In genomic region chr13:97211357-97211756, GRCh38 we compare ENCODE assay signal across 16 cellular contexts. TPM values are rescaled to one million over a fixed set of nuclear protein-coding genes. Genes with fewer than 3 reads are reported as not detected.
DNase-seq lines count a peak whose midpoint lies in the region; ATAC-seq and TF ChIP-seq lines count a peak whose summit lies in the region.
"Had no signal": no experiment of that assay in that cellular context is flagged by ENCODE, and none has a peak within 500 bp of the region (broad histone marks: within the 10 kb centered on the region; RNA-seq: fewer than 3 reads in every experiment).

No MANE protein-coding gene starts in this region.

- peaks cover 4% of the 10 kb centered on the region for H3F3A ChIP-seq in SK-N-SH (replicated peaks; ENCODE audit: insufficient read depth)

- peaks cover 49% of the 10 kb centered on the region for H3K4me1 Mint-ChIP-seq in activated CD4-positive, alpha-beta T cell treated with anti-CD3 and anti-CD28 coated beads, Interleukin-2, amount 10 ng/mL, durations not matched to agents 7 days and 5 days
- peaks cover 48% of the 10 kb centered on the region for H3K4me1 Mint-ChIP-seq in activated CD4-positive, alpha-beta T cell treated with anti-CD3 and anti-CD28 coated beads for 36 hours

- peaks cover 6% of the 10 kb centered on the region for H3K27me3 Mint-ChIP-seq in activated CD4-positive, alpha-beta T cell treated with anti-CD3 and anti-CD28 coated beads, Interleukin-2, amount 10 ng/mL, durations not matched to agents 7 days and 5 days
- no peaks in the 10 kb centered on the region for H3K27me3 Mint-ChIP-seq in activated CD4-positive, alpha-beta T cell treated with anti-CD3 and anti-CD28 coated beads for 36 hours
- H3K27me3 Mint-ChIP-seq: CD4-positive, alpha-beta memory T cell; effector memory CD8-positive, alpha-beta T cell had no signal

- H3K9ac ChIP-seq in SK-N-SH = no peak overlapping the region

- H3K27me3 ChIP-seq in SK-N-SH (ENCODE audit: insufficient read depth) = no peaks in the 10 kb centered on the region
- H3K27me3 ChIP-seq in SJCRH30 = no peaks in the 10 kb centered on the region

- no peak overlapping the region for H2AFZ ChIP-seq in SK-N-SH (ENCODE audit: low read depth)

- CTCF ChIA-PET in activated CD4-positive, alpha-beta T cell treated with anti-CD3 and anti-CD28 coated beads, Interleukin-2, amount 10 ng/mL, durations not matched to agents 7 days and 5 days (lab: Charles Lee) = interaction anchor here (2.3 kb wide), 1 partner anchor 12 kb away, joined by 8 read pairs; the partner anchor contains the start of gene MBNL2
- CTCF ChIA-PET in activated CD4-positive, alpha-beta T cell treated with anti-CD3 and anti-CD28 coated beads for 36 hours (lab: Charles Lee) = interaction anchor here (0.5 to 3.6 kb wide), 6 partner anchors 11 to 223 kb away, joined by 3 to 26 read pairs (median 3); partner anchors contain the start of gene MBNL2
- CTCF ChIA-PET in SK-N-SH (lab: Yijun Ruan, JAX) = interaction anchor here (4.4 kb wide), 1 partner anchor 101 kb away, joined by 30 read pairs; no protein-coding TSS in a partner anchor

- H3K9me3 ChIP-seq in SK-N-SH (no peaks in the 10 kb centered on the region), SJCRH30 (replicated peaks) (no peaks in the 10 kb centered on the region; the same call in 1 of the 2 replicates)

- no peak overlapping the region for H3K4me2 ChIP-seq in SK-N-SH

- peaks cover 11% of the 10 kb centered on the region for H3K9me3 Mint-ChIP-seq in activated CD4-positive, alpha-beta T cell treated with anti-CD3 and anti-CD28 coated beads, Interleukin-2, amount 10 ng/mL, durations not matched to agents 7 days and 5 days
- H3K9me3 Mint-ChIP-seq in activated CD4-positive, alpha-beta T cell treated with anti-CD3 and anti-CD28 coated beads for 36 hours (ENCODE audit: low read depth) = no peaks in the 10 kb centered on the region
- H3K9me3 Mint-ChIP-seq: CD4-positive, alpha-beta memory T cell; effector memory CD8-positive, alpha-beta T cell had no signal

- intact Hi-C loops in activated CD4-positive, alpha-beta T cell treated with anti-CD3 and anti-CD28 coated beads for 36 hours (cut with DNase I, micrococcal nuclease) = loop anchor here (5.0 kb wide), 2 partner anchors 69 to 99 kb away; no protein-coding TSS in a partner anchor

- TF ChIP-seq CTCF in SK-N-SH (IDR thresholded peaks at IDR 0.05) = no peak

- DNase-seq in activated CD4-positive, alpha-beta T cell treated with anti-CD3 and anti-CD28 coated beads, Interleukin-2, amount 10 ng/mL, durations not matched to agents 7 days and 5 days = no peak
- DNase-seq in activated CD4-positive, alpha-beta T cell treated with anti-CD3 and anti-CD28 coated beads for 36 hours = no peak
- DNase-seq in SK-N-SH (no peak), kidney glomerular epithelial cell (lab: John Stamatoyannopoulos, UW) (peak; percentile 15), substantia nigra (lab: John Stamatoyannopoulos, UW) (no peak), SJCRH30 (no peak), SK-N-DZ (ENCODE audit: low spot score) (no peak)
- DNase-seq: activated naive CD4-positive, alpha-beta T cell treated with Interleukin-2 at 50 U/mL for 16 hours; CD4-positive, alpha-beta memory T cell; effector memory CD8-positive, alpha-beta T cell; NCI-H2171 had no signal

- peak overlapping the region; percentile 65 for H3K27ac Mint-ChIP-seq in activated CD4-positive, alpha-beta T cell treated with anti-CD3 and anti-CD28 coated beads, Interleukin-2, amount 10 ng/mL, durations not matched to agents 7 days and 5 days
- H3K27ac Mint-ChIP-seq in activated CD4-positive, alpha-beta T cell treated with anti-CD3 and anti-CD28 coated beads for 36 hours = no peak overlapping the region
- H3K27ac Mint-ChIP-seq: effector memory CD8-positive, alpha-beta T cell had no signal

- H3K27ac ChIP-seq in SK-N-SH (ENCODE audit: low read depth in 2 of 2, low read length in 1 of 2) (peak overlapping the region in 1 of 2 experiments; percentile 45; a peak in 2 of 4 replicates), substantia nigra (ENCODE audit: low read depth, low read length, poor library complexity, severe bottlenecking) (peak overlapping the region; percentile 89), SJCRH30 (no peak overlapping the region)
- H3K27ac ChIP-seq: RWPE1 had no signal

- TF ChIP-seq RAD21 in SK-N-SH (IDR thresholded peaks at IDR 0.05; ENCODE audit: low read length) = no peak

- H3K36me3 ChIP-seq in SK-N-SH (replicated peaks in 1 of 2; ENCODE audit: control insufficient read depth in 1 of 2, insufficient read depth in 2 of 2, low read length in 1 of 2) = no peaks in the 10 kb centered on the region
- no peaks in the 10 kb centered on the region for H3K36me3 ChIP-seq in SJCRH30
- H3K36me3 ChIP-seq: HAP-1 had no signal

- no peak overlapping the region for H3K4me3 ChIP-seq in SK-N-SH (ENCODE audit: low read depth in 2 of 2, low read length in 1 of 2)
- no peak overlapping the region for H3K4me3 ChIP-seq in SJCRH30
- H3K4me3 ChIP-seq: GM12878, HAP-1 had no signal

- no peak for ATAC-seq in activated CD4-positive, alpha-beta T cell treated with anti-CD3 and anti-CD28 coated beads for 36 hours
- ATAC-seq in GM21447 (IDR thresholded peaks at IDR 0.05; ENCODE audit: unreplicated experiment) = no peak
- ATAC-seq: activated CD4-positive, CD25-positive, alpha-beta regulatory T cell treated with anti-CD3 and anti-CD28 coated beads, Interleukin-2, amount 50 U/mL, for 24 hours; effector memory CD8-positive, alpha-beta T cell; GM12878 had no signal

- POLR2A ChIA-PET in activated CD4-positive, alpha-beta T cell treated with anti-CD3 and anti-CD28 coated beads, Interleukin-2, amount 10 ng/mL, durations not matched to agents 7 days and 5 days (lab: Charles Lee) = interaction anchor here (0.6 kb wide), 1 partner anchor 28 kb away, joined by 3 read pairs; no protein-coding TSS in a partner anchor
- POLR2A ChIA-PET in activated CD4-positive, alpha-beta T cell treated with anti-CD3 and anti-CD28 coated beads for 36 hours (lab: Charles Lee) = no interaction called here
- POLR2A ChIA-PET in SK-N-SH (lab: Yijun Ruan, JAX) = no interaction called here

- no peak overlapping the region for H3K4me3 Mint-ChIP-seq in activated CD4-positive, alpha-beta T cell treated with anti-CD3 and anti-CD28 coated beads, Interleukin-2, amount 10 ng/mL, durations not matched to agents 7 days and 5 days
- H3K4me3 Mint-ChIP-seq in activated CD4-positive, alpha-beta T cell treated with anti-CD3 and anti-CD28 coated beads for 36 hours = no peak overlapping the region

- H3K4me1 ChIP-seq in SK-N-SH (ENCODE audit: control insufficient read depth in 1 of 2, insufficient read depth in 2 of 2, low read depth in 1 of 2, low read length in 1 of 2) (peaks cover 0 to under 1% of the 10 kb centered on the region in 2 experiments; a peak in 2 of 4 replicates), SJCRH30 (peaks cover 22% of the 10 kb centered on the region)
- H3K4me1 ChIP-seq: HAP-1 had no signal

- peaks cover 2% of the 10 kb centered on the region for H3K36me3 Mint-ChIP-seq in activated CD4-positive, alpha-beta T cell treated with anti-CD3 and anti-CD28 coated beads, Interleukin-2, amount 10 ng/mL, durations not matched to agents 7 days and 5 days (ENCODE audit: low read depth)
- H3K36me3 Mint-ChIP-seq in activated CD4-positive, alpha-beta T cell treated with anti-CD3 and anti-CD28 coated beads for 36 hours (ENCODE audit: low read depth) = no peaks in the 10 kb centered on the region
- H3K36me3 Mint-ChIP-seq: CD4-positive, alpha-beta memory T cell had no signal

- no peak for TF ChIP-seq EP300 in SK-N-SH (IDR thresholded peaks at IDR 0.05; ENCODE audit: borderline replicate concordance in 1 of 2, low read depth in 1 of 2, low read length in 1 of 2)

- H4K20me1 ChIP-seq in SK-N-SH (ENCODE audit: insufficient read depth) = no peaks in the 10 kb centered on the region

- no peaks in the 10 kb centered on the region for H3K79me2 ChIP-seq in SK-N-SH (ENCODE audit: insufficient read depth)

- no peaks in the 10 kb centered on the region for H3K9me2 ChIP-seq in SK-N-SH

- 84% methylated on average over 1 of the region's 1 CpG for WGBS in SK-N-SH (ENCODE audit: low lambda C conversion rate)

TF ChIP-seq in SK-N-SH, 30 proteins besides CTCF, POLR2A, EP300 and RAD21:
- TF ChIP-seq FOSL2 (IDR thresholded peaks at IDR 0.05; ENCODE audit: borderline replicate concordance, low read depth) (0 out of 2 replicates have a peak, but pooled peaks have one; percentile 6), RXRA (IDR thresholded peaks at IDR 0.05; ENCODE audit: borderline replicate concordance, low read depth) (no peak)

RNA-seq across cellular contexts. Expression of gene MBNL2, which starts 10.8 kb away (rescaled TPM):
- total RNA-seq in activated CD4-positive, alpha-beta T cell treated with anti-CD3 and anti-CD28 coated beads, Interleukin-2, amount 10 ng/mL, durations not matched to agents 7 days and 5 days = 10 to 100 TPM; 13.4 to 15.5 TPM
- 10 to 100 TPM; 16.7 to 24.5 TPM for total RNA-seq in activated CD4-positive, alpha-beta T cell treated with anti-CD3 and anti-CD28 coated beads for 36 hours
- 24.5 and 27.9 TPM in 2 replicates for polyA plus RNA-seq in SK-N-SH (2012; rRNA removed)
- 38.4 and 46.6 TPM in 2 replicates for polyA plus RNA-seq in SK-N-SH (2012; cell fraction: cytosol; rRNA removed)
- polyA plus RNA-seq in SK-N-SH (2012; cell fraction: nucleus; rRNA removed) = 21.4 and 39.6 TPM in 2 replicates
- total RNA-seq in SJCRH30 (2014; rRNA removed; shearing (Covaris generic)) = 32.9 and 33.4 TPM in 2 replicates
- 18.6 and 21.7 TPM in 2 replicates for polyA plus RNA-seq in SK-N-DZ (2014; cell fraction: cytosol; rRNA removed)
- polyA plus RNA-seq in SK-N-DZ (2014; cell fraction: nucleus; rRNA removed) = 28.6 and 35.0 TPM in 2 replicates
